In the genomic region with DNA sequence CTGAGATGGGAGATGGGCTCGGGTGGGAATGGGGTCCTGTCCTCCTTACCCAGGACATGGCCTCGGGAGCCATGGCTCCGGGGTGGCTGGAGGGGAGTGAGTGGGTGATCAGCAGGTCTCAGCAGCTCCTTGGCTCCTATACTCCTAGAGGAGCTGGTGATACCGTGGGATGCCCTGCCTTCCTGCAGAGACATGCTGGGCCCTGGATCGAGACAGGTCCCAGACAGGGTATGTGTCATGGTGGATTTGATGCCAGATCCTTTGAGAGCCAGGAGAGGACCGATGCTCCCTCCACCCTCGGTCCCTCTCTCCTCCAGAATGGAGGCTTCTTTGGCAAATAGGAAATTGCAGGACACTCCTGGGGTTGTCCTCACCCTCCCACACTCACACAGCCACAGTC, we compare ENCODE assay signal across 21 cellular contexts. TPM values are rescaled to one million over a fixed set of nuclear protein-coding genes. Genes with fewer than 3 reads are reported as not detected.
"Had no signal": no experiment of that assay in that cellular context is flagged by ENCODE, and none has a peak within 500 bp of the region (broad histone marks: within the 10 kb centered on the region; RNA-seq: fewer than 3 reads in every experiment).

No MANE protein-coding gene starts in this region.

RNA-seq across cellular contexts. Expression of a gene that starts 32.0 kb away (rescaled TPM):
- total RNA-seq: activated CD4-positive, alpha-beta memory T cell treated with anti-CD3 and anti-CD28 coated beads for 36 hours; activated CD4-positive, alpha-beta T cell treated with anti-CD3 and anti-CD28 coated beads for 36 hours; activated CD4-positive, alpha-beta T cell treated with anti-CD3 and anti-CD28 coated beads, Interleukin-2, amount 10 ng/mL, durations not matched to agents 24 days and 14 days; activated CD8-positive, alpha-beta memory T cell treated with anti-CD3 and anti-CD28 coated beads for 36 hours; activated CD8-positive, alpha-beta memory T cell treated with anti-CD3 and anti-CD28 coated beads, Interleukin-2, amount 10 ng/mL, durations not matched to agents 7 days and 5 days; activated CD8-positive, alpha-beta T cell treated with anti-CD3 and anti-CD28 coated beads, Interleukin-2, amount 10 ng/mL, durations not matched to agents 7 days and 5 days; activated naive CD4-positive, alpha-beta T cell treated with anti-CD3 and anti-CD28 coated beads for 36 hours; activated naive CD8-positive, alpha-beta T cell treated with anti-CD3 and anti-CD28 coated beads for 36 hours; activated T-helper 1 cell treated with anti-CD3 and anti-CD28 coated beads, Interleukin-12 subunit alpha, Interleukin-12 subunit beta, Interleukin-2, Interleukin-4 antibody, amounts not matched to agents 30 ng/mL and 10 ng/mL and 1 ng/mL, durations not matched to agents 14 hours and 24 hours and 36 hours; activated T-helper 2 cell treated with anti-CD3 and anti-CD28 coated beads, Interferon-gamma antibody, Interleukin-2, Interleukin-4, amounts not matched to agents 10 μg/mL and 5 μg/mL and 100 μg/mL, durations not matched to agents 14 hours and 24 hours and 36 hours; adrenal gland; aorta; body of pancreas; cardiac muscle cell; colonic mucosa; dermis microvascular lymphatic vessel endothelial cell; endothelial cell of umbilical vein; epithelial cell of proximal tubule; esophagus muscularis mucosa; glomerular endothelial cell; T-helper 1 cell treated with Interleukin-12 subunit alpha and Interleukin-12 subunit beta and Interleukin-4 antibody, amounts not matched to agents 30 ng/mL and 1 ng/mL, for 36 hours had no signal
- polyA plus RNA-seq: adrenal gland, aorta, cardiac muscle cell, endothelial cell of umbilical vein had no signal

RNA-seq across cellular contexts. Expression of a gene that starts 35.3 kb away (rescaled TPM):
- total RNA-seq: activated CD4-positive, alpha-beta memory T cell treated with anti-CD3 and anti-CD28 coated beads for 36 hours; activated CD4-positive, alpha-beta T cell treated with anti-CD3 and anti-CD28 coated beads for 36 hours; activated CD4-positive, alpha-beta T cell treated with anti-CD3 and anti-CD28 coated beads, Interleukin-2, amount 10 ng/mL, durations not matched to agents 24 days and 14 days; activated CD8-positive, alpha-beta memory T cell treated with anti-CD3 and anti-CD28 coated beads for 36 hours; activated CD8-positive, alpha-beta memory T cell treated with anti-CD3 and anti-CD28 coated beads, Interleukin-2, amount 10 ng/mL, durations not matched to agents 7 days and 5 days; activated CD8-positive, alpha-beta T cell treated with anti-CD3 and anti-CD28 coated beads, Interleukin-2, amount 10 ng/mL, durations not matched to agents 7 days and 5 days; activated naive CD4-positive, alpha-beta T cell treated with anti-CD3 and anti-CD28 coated beads for 36 hours; activated naive CD8-positive, alpha-beta T cell treated with anti-CD3 and anti-CD28 coated beads for 36 hours; activated T-helper 1 cell treated with anti-CD3 and anti-CD28 coated beads, Interleukin-12 subunit alpha, Interleukin-12 subunit beta, Interleukin-2, Interleukin-4 antibody, amounts not matched to agents 30 ng/mL and 10 ng/mL and 1 ng/mL, durations not matched to agents 14 hours and 24 hours and 36 hours; activated T-helper 2 cell treated with anti-CD3 and anti-CD28 coated beads, Interferon-gamma antibody, Interleukin-2, Interleukin-4, amounts not matched to agents 10 μg/mL and 5 μg/mL and 100 μg/mL, durations not matched to agents 14 hours and 24 hours and 36 hours; T-helper 1 cell treated with Interleukin-12 subunit alpha and Interleukin-12 subunit beta and Interleukin-4 antibody, amounts not matched to agents 30 ng/mL and 1 ng/mL, for 36 hours had no signal
